Comparison of ENCODE assay signal across 15 cellular contexts in the genomic region with DNA sequence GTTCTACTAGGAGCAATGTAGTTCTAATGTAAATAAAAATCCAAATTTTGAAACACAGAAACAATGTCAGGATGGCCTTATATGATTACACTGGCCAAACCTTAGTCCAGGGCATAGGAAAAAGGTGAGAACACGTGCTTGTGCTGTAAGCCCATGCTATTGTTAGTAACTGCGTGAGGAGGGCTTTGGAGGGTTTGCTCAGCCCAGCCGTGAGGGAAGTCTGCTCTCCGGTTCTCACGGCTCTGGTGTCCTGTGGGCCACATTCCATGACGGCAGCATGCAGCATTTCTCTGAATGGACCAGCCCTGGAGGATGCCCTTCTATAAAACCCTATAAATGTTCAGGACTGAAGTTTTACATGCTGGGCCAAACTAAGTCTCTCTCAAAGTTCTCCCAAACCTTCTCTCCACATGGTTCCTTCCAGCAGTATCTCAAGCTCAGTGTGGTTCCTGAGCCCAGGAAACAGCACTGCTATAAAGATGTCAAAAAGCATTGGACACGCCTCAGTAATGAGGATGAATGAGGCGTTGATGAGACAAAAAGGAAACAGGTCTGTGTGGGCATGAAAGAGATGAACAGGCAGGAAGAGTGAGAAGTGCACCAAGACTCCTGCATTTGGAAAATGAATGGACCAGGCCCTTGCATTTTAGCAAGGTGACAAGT.
"Had no signal": no experiment of that assay in that cellular context is flagged by ENCODE, and none has a peak within 500 bp of the region (broad histone marks: within the 10 kb centered on the region; RNA-seq: fewer than 3 reads in every experiment).

No MANE protein-coding gene starts in this region.

- H3K4me2 ChIP-seq: neural progenitor cell had no signal

- H3K27ac ChIP-seq: breast epithelium, left lung, neural progenitor cell, sigmoid colon, spleen, thoracic aorta, WERI-Rb-1 had no signal

- H3K9ac ChIP-seq: neural progenitor cell had no signal

- H3K27me3 ChIP-seq: breast epithelium, left lung, neural progenitor cell, sigmoid colon, spleen had no signal

- H3K9me3 ChIP-seq: breast epithelium, left lung, sigmoid colon, spleen, thoracic aorta had no signal

- H3K4me3 ChIP-seq: breast epithelium, left lung, neural progenitor cell, sigmoid colon, spleen, thoracic aorta had no signal

- DNase-seq: activated CD4-positive, alpha-beta memory T cell treated with anti-CD3 and anti-CD28 coated beads for 36 hours; activated gamma-delta T cell; activated naive CD8-positive, alpha-beta T cell treated with anti-CD3 and anti-CD28 coated beads for 36 hours; activated T-cell treated with anti-CD3 and anti-CD28 coated beads, Interleukin-2, amount 50 U/mL, for 72 hours; aorta; dermis blood vessel endothelial cell; left lung; mammary epithelial cell; sigmoid colon; spleen; stimulated activated naive CD8-positive, alpha-beta T cell treated with anti-CD3 and anti-CD28 coated beads, Interleukin-15, amount 100 ng/mL, for 72 hours; WERI-Rb-1 had no signal

- H3K36me3 ChIP-seq: breast epithelium, neural progenitor cell, sigmoid colon, thoracic aorta had no signal

- ATAC-seq: activated T-cell treated with anti-CD3 and anti-CD28 coated beads, Interleukin-2, amount 50 U/mL, for 72 hours; stimulated activated naive CD8-positive, alpha-beta T cell treated with anti-CD3 and anti-CD28 coated beads, Interleukin-15, amount 100 ng/mL, for 72 hours had no signal

- H3K4me1 ChIP-seq: breast epithelium, sigmoid colon had no signal
